Comparison of ENCODE assay signal across 20 cellular contexts in genomic region chr6:87487555-87487954, GRCh38. TPM values are rescaled to one million over a fixed set of nuclear protein-coding genes. Genes with fewer than 3 reads are reported as not detected.
DNase-seq lines count a peak whose midpoint lies in the region; ATAC-seq, FAIRE-seq and TF ChIP-seq lines count a peak whose summit lies in the region.
"Had no signal": no experiment of that assay in that cellular context is flagged by ENCODE, and none has a peak within 500 bp of the region (broad histone marks: within the 10 kb centered on the region; RNA-seq: fewer than 3 reads in every experiment).

No MANE protein-coding gene starts in this region.

- no peak for ATAC-seq in Right ventricle myocardium inferior
- ATAC-seq: A549, GM12878, GM23338 had no signal

- intact Hi-C loops in Right ventricle myocardium inferior (cut with DNase I) = no loop called here
- intact Hi-C loops in CD14-positive monocyte (cut with micrococcal nuclease) = no loop called here

- H3K27me3 ChIP-seq in SJSA1 (replicated peaks) = no peaks in the 10 kb centered on the region
- no peaks in the 10 kb centered on the region for H3K27me3 ChIP-seq in keratinocyte (ENCODE audit: control insufficient read depth, extremely low read depth, insufficient read depth, low read length)
- no peaks in the 10 kb centered on the region for H3K27me3 ChIP-seq in GM23248 (replicated peaks; ENCODE audit: insufficient read depth)
- no peaks in the 10 kb centered on the region for H3K27me3 ChIP-seq in neural progenitor cell
- H3K27me3 ChIP-seq: BLaER1 had no signal

- H3K27ac Mint-ChIP-seq in CD14-positive monocyte = no peak overlapping the region
- no peak overlapping the region for H3K27ac Mint-ChIP-seq in neural progenitor cell
- H3K27ac Mint-ChIP-seq: GM23338 had no signal

- peak overlapping the region; percentile 83 for H3K27ac ChIP-seq in SJSA1
- no peak overlapping the region for H3K27ac ChIP-seq in keratinocyte (ENCODE audit: control insufficient read depth, insufficient read depth, low read length)
- H3K27ac ChIP-seq in GM23248 = no peak overlapping the region
- H3K27ac ChIP-seq in neural progenitor cell = no peak overlapping the region
- H3K27ac ChIP-seq: A549, BLaER1, RWPE1 had no signal

- dilution Hi-C loops in keratinocyte (cut with MboI; ENCODE audit: extremely low pct_ligation_motif_present, low sequenced_read_pairs) = no loop called here

- TF ChIP-seq CTCF in AG10803 (conservative IDR thresholded peaks at IDR 0.05; ENCODE audit: low read length) = no peak
- TF ChIP-seq CTCF in keratinocyte (optimal IDR thresholded peaks at IDR 0.05 in 1 of 3, IDR thresholded peaks at IDR 0.05 in 1 of 3, conservative IDR thresholded peaks at IDR 0.05 in 1 of 3; ENCODE audit: extremely low read depth in 1 of 3, insufficient read depth in 2 of 3, low read length in 3 of 3) = no peak
- no peak for TF ChIP-seq CTCF in CD14-positive monocyte (IDR thresholded peaks at IDR 0.05)
- no peak for TF ChIP-seq CTCF in neural progenitor cell (IDR thresholded peaks at IDR 0.05)

- H3K36me3 ChIP-seq in SJSA1 (peaks cover 16% of the 10 kb centered on the region), keratinocyte (ENCODE audit: control insufficient read depth in 2 of 2, extremely low read depth in 1 of 2, insufficient read depth in 2 of 2, low read length in 2 of 2) (peaks cover 3 to 4% of the 10 kb centered on the region in 2 experiments), GM23248 (ENCODE audit: low read depth) (peaks cover 7% of the 10 kb centered on the region; the same call in 1 of the 2 replicates), neural progenitor cell (no peaks in the 10 kb centered on the region)

- peak; percentile 36 for FAIRE-seq in keratinocyte (lab: Jason Lieb, UNC)
- FAIRE-seq: A549, GM12878, HTR-8/SVneo had no signal

- H3K4me3 ChIP-seq in AG10803 (ENCODE audit: low read length) = no peak overlapping the region
- H3K4me3 ChIP-seq in SJSA1 = no peak overlapping the region
- no peak overlapping the region for H3K4me3 ChIP-seq in keratinocyte (ENCODE audit: control insufficient read depth in 2 of 3, extremely low read depth in 1 of 3, insufficient read depth in 2 of 3, low read depth in 1 of 3, low read length in 3 of 3)
- no peak overlapping the region for H3K4me3 ChIP-seq in GM23248
- no peak overlapping the region for H3K4me3 ChIP-seq in neural progenitor cell
- H3K4me3 ChIP-seq: A549, BLaER1, GM12878, GM23338 had no signal

- H3K9me3 Mint-ChIP-seq in CD14-positive monocyte = peaks cover 0 to 3% (median 3%) of the 10 kb centered on the region in 7 donors
- H3K9me3 Mint-ChIP-seq in neural progenitor cell = no peaks in the 10 kb centered on the region

- H3K4me1 ChIP-seq in SJSA1 (replicated peaks) (peaks cover 28% of the 10 kb centered on the region), keratinocyte (ENCODE audit: control insufficient read depth, extremely low read depth, insufficient read depth, low read length) (no peaks in the 10 kb centered on the region), GM23248 (ENCODE audit: insufficient read depth) (no peaks in the 10 kb centered on the region), neural progenitor cell (no peaks in the 10 kb centered on the region)
- H3K4me1 ChIP-seq: A549 had no signal

- H3K4me3 Mint-ChIP-seq in CD14-positive monocyte (no peak overlapping the region), neural progenitor cell (no peak overlapping the region)
- H3K4me3 Mint-ChIP-seq: GM23338 had no signal

- H3F3A ChIP-seq in GM23248 (ENCODE audit: insufficient read depth) (no peaks in the 10 kb centered on the region; the same call in 1 of the 2 replicates), neural progenitor cell (ENCODE audit: low read depth) (no peaks in the 10 kb centered on the region)

- H2AFZ ChIP-seq in keratinocyte (ENCODE audit: control insufficient read depth, low read length) (no peak overlapping the region), GM23248 (no peak overlapping the region), neural progenitor cell (replicated peaks) (no peak overlapping the region)
- H2AFZ ChIP-seq: GM23338 had no signal

- in situ Hi-C loops in GM23248 (cut with MboI) = no loop called here

- H3K4me1 Mint-ChIP-seq in CD14-positive monocyte = peaks cover 30% of the 10 kb centered on the region
- no peaks in the 10 kb centered on the region for H3K4me1 Mint-ChIP-seq in neural progenitor cell

- H3K79me2 ChIP-seq in keratinocyte (ENCODE audit: control insufficient read depth, insufficient read depth, low read length) = no peaks in the 10 kb centered on the region
- H3K79me2 ChIP-seq in GM23248 (ENCODE audit: insufficient read depth) = no peaks in the 10 kb centered on the region
- no peaks in the 10 kb centered on the region for H3K79me2 ChIP-seq in neural progenitor cell (ENCODE audit: low read depth)

- H3K9me3 ChIP-seq in SJSA1 (replicated peaks) (peaks cover 8% of the 10 kb centered on the region), keratinocyte (ENCODE audit: control insufficient read depth, low read depth, low read length) (peaks cover 8% of the 10 kb centered on the region), GM23248 (ENCODE audit: low read depth) (no peaks in the 10 kb centered on the region), neural progenitor cell (ENCODE audit: low read depth) (no peaks in the 10 kb centered on the region)
- H3K9me3 ChIP-seq: A549, BLaER1 had no signal

- no peaks in the 10 kb centered on the region for H3K27me3 Mint-ChIP-seq in CD14-positive monocyte (ENCODE audit: low read depth in 3 of 3)
- no peaks in the 10 kb centered on the region for H3K27me3 Mint-ChIP-seq in neural progenitor cell (ENCODE audit: insufficient read depth, low read depth)

- peak; percentile 4 for DNase-seq in AG10803 (ENCODE audit: low read depth)
- DNase-seq in SJSA1 (ENCODE audit: low read depth in 1 of 2, low spot score in 2 of 2) = peak; percentile 43 to 64
- peak; percentile 87 for DNase-seq in dermis blood vessel endothelial cell
- DNase-seq in keratinocyte (ENCODE audit: low read depth, low spot score) = no peak
- DNase-seq in GM23248 = no peak
- no peak for DNase-seq in Right ventricle myocardium inferior (ENCODE audit: missing footprints)
- DNase-seq in CD14-positive monocyte (ENCODE audit: low spot score) = no peak
- no peak for DNase-seq in neural progenitor cell (ENCODE audit: low spot score)
- DNase-seq: MV-4-11, NCI-H1436 treated with DMSO at 0.1 percent for 48 hours, NCI-H2081 treated with DMSO at 0.1 percent for 48 hours, NCI-H2227 treated with DMSO at 0.1 percent for 48 hours, NCI-H526, OCI-M1 had no signal

- no peak overlapping the region for H3K4me2 ChIP-seq in keratinocyte (ENCODE audit: control insufficient read depth, extremely low read depth, insufficient read depth, low read depth, low read length)
- H3K4me2 ChIP-seq in GM23248 (ENCODE audit: unreplicated experiment) = no peak overlapping the region
- H3K4me2 ChIP-seq in neural progenitor cell = no peak overlapping the region
- H3K4me2 ChIP-seq: A549, BLaER1, GM23338 had no signal

- no peaks in the 10 kb centered on the region for H4K20me1 ChIP-seq in keratinocyte (ENCODE audit: control insufficient read depth, extremely low read depth, insufficient read depth, low read length)
- H4K20me1 ChIP-seq in GM23248 (ENCODE audit: insufficient read depth) = no peaks in the 10 kb centered on the region
- H4K20me1 ChIP-seq in neural progenitor cell (ENCODE audit: low read depth) = no peaks in the 10 kb centered on the region
- H4K20me1 ChIP-seq: BLaER1 had no signal

- no peaks in the 10 kb centered on the region for H3K9me2 ChIP-seq in GM23248 (ENCODE audit: insufficient read depth)

- H3K9me1 ChIP-seq in keratinocyte (ENCODE audit: control insufficient read depth, extremely low read depth, insufficient read depth, low read length) = no peaks in the 10 kb centered on the region

- H3K9ac ChIP-seq in keratinocyte (ENCODE audit: control insufficient read depth, extremely low read depth, insufficient read depth, low read length) (no peak overlapping the region), GM23248 (no peak overlapping the region), neural progenitor cell (no peak overlapping the region)
- H3K9ac ChIP-seq: BLaER1 had no signal

- H3K36me3 Mint-ChIP-seq in CD14-positive monocyte (peaks cover 30 to 63% of the 10 kb centered on the region in 2 donors), neural progenitor cell (peaks cover 5% of the 10 kb centered on the region)

- WGBS in GM23248 (ENCODE audit: low coverage in 1 of 2, low lambda C conversion rate in 2 of 2, missing lambda C conversion rate in 2 of 2), 2 experiments = 81% methylated on average over 4 of the region's 4 CpGs

RNA-seq across cellular contexts. Expression of gene SLC35A1, which starts 14.8 kb away (rescaled TPM):
- 26.6 and 27.8 TPM in 2 replicates for total RNA-seq in SJSA1 (2014; rRNA removed; shearing (Covaris generic))
- total RNA-seq in dermis blood vessel endothelial cell (26.2 and 31.2 TPM in 2 replicates), Right ventricle myocardium inferior (10.9 TPM), neural progenitor cell (ENCODE audit: low replicate concordance) (19.9 and 34.6 TPM in 2 replicates)
- polyA plus RNA-seq in keratinocyte (7.6 to 25.1 TPM (median 24.0 TPM) in 3 replicates), GM23248 (2016; fragmentation: Nextera tagmentation; extraction: Ambion mirVana) (31.4 and 32.8 TPM in 2 replicates), CD14-positive monocyte (100 to 1,000 TPM in 1 of 2 donors, 10 to 100 TPM in 1; 90.6 to 103 TPM)
- 12.5 TPM for polyA plus RNA-seq in keratinocyte (2011; ENCODE audit: low read depth)
- polyA plus RNA-seq in keratinocyte (2011; cell fraction: cytosol; rRNA removed) = 5.6 and 13.0 TPM in 2 replicates
- polyA plus RNA-seq in keratinocyte (2011; cell fraction: nucleus; rRNA removed) = 25.9 and 38.9 TPM in 2 replicates
- 6.9 and 17.5 TPM in 2 replicates for polyA plus RNA-seq in keratinocyte (2012; ENCODE audit: low replicate concordance)
- polyA minus RNA-seq in keratinocyte = 5.7 to 13.6 TPM (median 13.3 TPM) in 3 replicates
- polyA minus RNA-seq in keratinocyte (2011; cell fraction: cytosol; rRNA and poly(A)+ RNA removed) = 6.9 TPM
- 13.9 and 18.8 TPM in 2 replicates for polyA minus RNA-seq in keratinocyte (2011; cell fraction: nucleus; rRNA and poly(A)+ RNA removed)
- total RNA-seq in GM23248 (2014; rRNA removed; shearing (Covaris generic)) = 20.6 and 25.6 TPM in 2 replicates

Comparison
In these comparisons a context has a peak if more than half of its experiments do, and no peak if none do; other contexts are left out.
1. DNase-seq: peak in AG10803 (single experiment), SJSA1 (2 of 2) and dermis blood vessel endothelial cell (single experiment); none in keratinocyte (single experiment), GM23248 (single experiment), Right ventricle myocardium inferior (single experiment), CD14-positive monocyte (single experiment) and neural progenitor cell (single experiment).